In the genomic region with DNA sequence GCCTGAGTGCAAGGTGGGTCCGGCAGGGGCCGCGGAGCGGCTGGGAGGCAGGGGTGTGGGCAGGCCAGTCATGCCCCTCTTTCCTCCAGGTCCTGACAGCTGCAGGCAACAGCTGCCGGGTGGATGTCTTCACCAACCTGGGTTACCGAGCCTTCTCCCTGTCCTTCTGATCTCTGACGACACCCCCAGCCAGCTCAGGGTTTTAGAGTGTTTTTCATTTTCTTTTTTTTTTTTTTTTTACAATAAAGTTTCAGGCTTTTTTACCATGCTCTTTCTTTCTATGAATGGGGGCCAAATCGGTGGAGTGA, we compare ENCODE assay signal across 1 cellular context.
TF ChIP-seq lines count a peak whose summit lies in the region.

No MANE protein-coding gene starts in this region.

TF ChIP-seq in WTC11, 78 proteins besides CTCF, POLR2A, EP300 and RAD21 (continued from another document):
- TF ChIP-seq, protein P1, sequence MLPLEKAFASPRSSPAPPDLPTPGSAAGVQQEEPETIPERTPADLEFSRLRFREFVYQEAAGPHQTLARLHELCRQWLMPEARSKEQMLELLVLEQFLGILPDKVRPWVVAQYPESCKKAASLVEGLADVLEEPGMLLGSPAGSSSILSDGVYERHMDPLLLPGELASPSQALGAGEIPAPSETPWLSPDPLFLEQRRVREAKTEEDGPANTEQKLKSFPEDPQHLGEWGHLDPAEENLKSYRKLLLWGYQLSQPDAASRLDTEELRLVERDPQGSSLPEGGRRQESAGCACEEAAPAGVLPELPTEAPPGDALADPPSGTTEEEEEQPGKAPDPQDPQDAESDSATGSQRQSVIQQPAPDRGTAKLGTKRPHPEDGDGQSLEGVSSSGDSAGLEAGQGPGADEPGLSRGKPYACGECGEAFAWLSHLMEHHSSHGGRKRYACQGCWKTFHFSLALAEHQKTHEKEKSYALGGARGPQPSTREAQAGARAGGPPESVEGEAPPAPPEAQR (CRISPR knock-in tag; IDR thresholded peaks at IDR 0.05) = no peak
- TF ChIP-seq ZNF532 (CRISPR knock-in tag; IDR thresholded peaks at IDR 0.05; ENCODE audit: borderline replicate concordance) = no peak
- TF ChIP-seq SP1 (CRISPR knock-in tag; conservative IDR thresholded peaks at IDR 0.05) = no peak
- TF ChIP-seq IRF2 (CRISPR knock-in tag; IDR thresholded peaks at IDR 0.05; ENCODE audit: borderline replicate concordance, low read depth) = no peak
- TF ChIP-seq ARID4B (CRISPR knock-in tag; IDR thresholded peaks at IDR 0.05; ENCODE audit: borderline replicate concordance) = no peak
